ENCODE assay signal across 11 cellular contexts in the genomic region with DNA sequence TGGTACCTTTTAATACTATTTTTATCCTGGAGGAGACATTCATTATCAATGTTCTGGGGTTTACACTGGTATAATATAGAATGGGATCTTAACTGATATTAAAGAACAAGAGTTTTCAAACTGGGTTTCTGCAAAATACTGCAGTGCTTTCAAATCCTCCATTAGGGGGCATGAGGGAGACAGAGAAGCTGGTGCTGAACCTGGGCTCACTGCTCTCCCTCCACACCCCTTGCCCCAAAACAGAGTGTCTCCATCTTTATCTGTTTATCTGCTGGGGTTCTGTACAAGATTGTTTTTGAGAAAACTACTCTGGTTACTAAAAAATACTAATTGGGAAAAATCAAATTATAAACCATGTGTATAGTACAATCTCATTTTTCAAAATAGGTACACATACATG. TPM values are rescaled to one million over a fixed set of nuclear protein-coding genes. Genes with fewer than 3 reads are reported as not detected.
DNase-seq lines count a peak whose midpoint lies in the region; ATAC-seq and TF ChIP-seq lines count a peak whose summit lies in the region.
"Had no signal": no experiment of that assay in that cellular context is flagged by ENCODE, and none has a peak within 500 bp of the region (broad histone marks: within the 10 kb centered on the region; RNA-seq: fewer than 3 reads in every experiment).

No MANE protein-coding gene starts in this region.

- H3K27me3 ChIP-seq in Karpas-422 (ENCODE audit: low read length) (no peaks in the 10 kb centered on the region), brain microvascular endothelial cell (replicated peaks) (no peaks in the 10 kb centered on the region)
- H3K27me3 ChIP-seq: ovary had no signal

- no peaks in the 10 kb centered on the region for H3K9me3 Mint-ChIP-seq in neural crest cell

- H3K4me3 ChIP-seq in Karpas-422 (ENCODE audit: low read length) (no peak overlapping the region), brain microvascular endothelial cell (ENCODE audit: low read depth, low read length) (no peak overlapping the region)
- H3K4me3 ChIP-seq: ovary had no signal

- H3K27ac ChIP-seq in Karpas-422 (ENCODE audit: low read length), result no peak overlapping the region
- no peak overlapping the region for H3K27ac ChIP-seq in brain microvascular endothelial cell
- H3K27ac ChIP-seq: ovary had no signal

- ATAC-seq in GM18870 (IDR thresholded peaks at IDR 0.05; ENCODE audit: unreplicated experiment) (no peak), GM19463 (IDR thresholded peaks at IDR 0.05; ENCODE audit: unreplicated experiment) (no peak)

- H3K27ac Mint-ChIP-seq in neural crest cell (ENCODE audit: unreplicated experiment), result no peak overlapping the region

- H3K4me2 ChIP-seq in Karpas-422 (ENCODE audit: low read depth, low read length, poor library complexity, severe bottlenecking), result no peak overlapping the region

- H3K4me3 Mint-ChIP-seq in neural crest cell, result no peak overlapping the region

- DNase-seq in DMS 273 (lab: John Stamatoyannopoulos, UW; ENCODE audit: unreplicated experiment), result peak; percentile 24
- no peak for DNase-seq in DMS 273 treated with DMSO at 0.1 percent for 48 hours (lab: John Stamatoyannopoulos, UW)
- DNase-seq in Karpas-422, result peak; percentile 66
- no peak for DNase-seq in brain microvascular endothelial cell
- no peak for DNase-seq in neural crest cell (ENCODE audit: low read depth, low spot score)
- DNase-seq in activated naive CD4-positive, alpha-beta T cell (lab: John Stamatoyannopoulos, UW), result no peak
- DNase-seq: 8988T, cerebellar nuclear complex, ovary had no signal

- peaks cover 46% of the 10 kb centered on the region for H3K27me3 Mint-ChIP-seq in neural crest cell (ENCODE audit: low read depth)

- in situ Hi-C loops in brain microvascular endothelial cell (cut with HindIII; ENCODE audit: low pct_ligation_motif_present, low sequenced_read_pairs), result no loop called here

- H3K9me3 ChIP-seq in Karpas-422 (ENCODE audit: low read length), result no peaks in the 10 kb centered on the region
- H3K9me3 ChIP-seq: ovary had no signal

- H3K36me3 Mint-ChIP-seq in neural crest cell (ENCODE audit: low read depth), result no peaks in the 10 kb centered on the region

- H3K9ac ChIP-seq in Karpas-422 (ENCODE audit: low read length), result no peak overlapping the region

- H4K20me1 ChIP-seq in Karpas-422 (ENCODE audit: insufficient read depth, low read depth, low read length), result no peaks in the 10 kb centered on the region

- no peak overlapping the region for H2AFZ ChIP-seq in Karpas-422 (ENCODE audit: low read length)

- no peaks in the 10 kb centered on the region for H3K36me3 ChIP-seq in Karpas-422 (ENCODE audit: insufficient read depth, low read length)
- H3K36me3 ChIP-seq in brain microvascular endothelial cell (replicated peaks), result no peaks in the 10 kb centered on the region
- H3K36me3 ChIP-seq: ovary had no signal

- H3K4me1 Mint-ChIP-seq in neural crest cell, result no peaks in the 10 kb centered on the region

- peaks cover 11% of the 10 kb centered on the region for H3K4me1 ChIP-seq in Karpas-422 (ENCODE audit: low read length)

- H3K9me2 ChIP-seq in Karpas-422 (replicated peaks; ENCODE audit: insufficient read depth, low read length), result no peaks in the 10 kb centered on the region

- TF ChIP-seq CTCF in brain microvascular endothelial cell (IDR thresholded peaks at IDR 0.05; ENCODE audit: low read depth, low read length, missing control alignments), result peak; percentile 46
- peak; percentile 58 for TF ChIP-seq CTCF in neural crest cell (conservative IDR thresholded peaks at IDR 0.05)

- H3K79me2 ChIP-seq in Karpas-422 (ENCODE audit: low read length), result no peaks in the 10 kb centered on the region

RNA-seq across cellular contexts. Expression of a gene that starts 41.7 kb away (rescaled TPM):
- total RNA-seq in Karpas-422 (2014; rRNA removed; shearing (Covaris generic); ENCODE audit: low replicate concordance), result 0.76 and 1.9 TPM in 2 replicates
- 8.5 and 9.3 TPM in 2 replicates for total RNA-seq in neural crest cell

Comparison
In these comparisons a context has a peak if more than half of its experiments do, and no peak if none do; other contexts are left out.
1. DNase-seq: peak in DMS 273 (single experiment) and Karpas-422 (single experiment); none in DMS 273 treated with DMSO at 0.1 percent for 48 hours (single experiment), brain microvascular endothelial cell (single experiment), neural crest cell (single experiment) and activated naive CD4-positive, alpha-beta T cell (0 of 4).